ENCODE assay signal across 8 cellular contexts in genomic region chr16:53099318-53100130, GRCh38. TPM values are rescaled to one million over a fixed set of nuclear protein-coding genes. Genes with fewer than 3 reads are reported as not detected.
DNase-seq lines count a peak whose midpoint lies in the region; ATAC-seq and TF ChIP-seq lines count a peak whose summit lies in the region.

No MANE protein-coding gene starts in this region.

- 9% methylated on average over 26 of the region's 26 CpGs for WGBS in liver

- H3K9me3 ChIP-seq in liver (ENCODE audit: control insufficient read depth in 4 of 4, low read length in 3 of 4): no peaks in the 10 kb centered on the region

- intact Hi-C loops in dorsolateral prefrontal cortex (cut with DNase I): loop anchor here (1.0 to 2.0 kb wide), 3 partner anchors 8 to 45 kb away; partner anchors contain the start of gene CHD9 (in 1 of the 2)

- H3K36me3 ChIP-seq in liver (ENCODE audit: control insufficient read depth in 4 of 4, insufficient read depth in 3 of 4, low read depth in 1 of 4, low read length in 3 of 4): no peaks in the 10 kb centered on the region

- H3K27me3 ChIP-seq in dorsolateral prefrontal cortex: no peaks in the 10 kb centered on the region
- H3K27me3 ChIP-seq in liver (ENCODE audit: control insufficient read depth in 4 of 4, insufficient read depth in 4 of 4, low read length in 3 of 4): no peaks in the 10 kb centered on the region

- H3K27ac ChIP-seq in dorsolateral prefrontal cortex: peak overlapping the region; percentile 68 to 98 (median 93)
- H3K27ac ChIP-seq in liver (ENCODE audit: low read depth in 1 of 2, low read length in 2 of 2): peak overlapping the region; percentile 96 to 97

- peak; percentile 33 to 59 for TF ChIP-seq RAD21 in liver (IDR thresholded peaks at IDR 0.05)

- peak overlapping the region; percentile 73 to 78 for H3K9ac ChIP-seq in liver (ENCODE audit: low read depth in 1 of 2, low read length in 2 of 2)

- ATAC-seq in GM19043 (IDR thresholded peaks at IDR 0.05; ENCODE audit: low read depth, unreplicated experiment) (peak; percentile 41), HG03354 (IDR thresholded peaks at IDR 0.05; ENCODE audit: poor library complexity, severe bottlenecking, unreplicated experiment) (peak; percentile 69)

- peaks cover 3 to 19% (median 13%) of the 10 kb centered on the region in 4 donors for H3K4me1 ChIP-seq in liver (ENCODE audit: control insufficient read depth in 4 of 4, insufficient read depth in 4 of 4, low read length in 3 of 4)

- TF ChIP-seq CTCF in AG09309 (IDR thresholded peaks at IDR 0.05; ENCODE audit: control insufficient read depth, insufficient read depth, low read depth, low read length, missing control alignments) (no peak), dorsolateral prefrontal cortex (IDR thresholded peaks at IDR 0.05 in 54 of 56, conservative IDR thresholded peaks at IDR 0.05 in 2 of 56; ENCODE audit: low read depth in 1 of 56, partially characterized antibody in 56 of 56) (peak in 16 of 56 donors; percentile 0 to 38 (median 20)), liver (IDR thresholded peaks at IDR 0.05; ENCODE audit: low read depth, low read length, missing input control) (no peak)

- H3K4me3 ChIP-seq in AG09309 (ENCODE audit: control insufficient read depth, low read depth, low read length) (peak overlapping the region; percentile 33), dorsolateral prefrontal cortex (peak overlapping the region; percentile 22 to 71 (median 51)), liver (ENCODE audit: low read depth in 1 of 3, low read length in 3 of 3) (peak overlapping the region; percentile 39 to 57 (median 50))

- DNase-seq in AG09309 (ENCODE audit: low read depth) (no peak), NCI-H460 (ENCODE audit: extremely low read depth, low read depth) (peak; percentile 34), dorsolateral prefrontal cortex (peak; percentile 70 to 94 (median 89))
- DNase-seq in activated CD4-positive, alpha-beta T cell treated with anti-CD3 and anti-CD28 coated beads, Interleukin-2, amount 50 U/mL, for 24 hours (ENCODE audit: low read depth in 1 of 2, low spot score in 1 of 2): peak; percentile 16 to 40
- DNase-seq in stimulated activated CD4-positive, alpha-beta T cell treated with anti-CD3 and anti-CD28 coated beads, Interleukin-4, amount 100 ng/mL, for 1 hour: peak; percentile 42

TF ChIP-seq in liver, 16 proteins besides CTCF, POLR2A, EP300 and RAD21:
- TF ChIP-seq GABPA (IDR thresholded peaks at IDR 0.05 in 1 of 2, conservative IDR thresholded peaks at IDR 0.05 in 1 of 2) (no peak), HNF4A (conservative IDR thresholded peaks at IDR 0.05) (peak; percentile 57 to 71), JUND (IDR thresholded peaks at IDR 0.05) (peak; percentile 79 to 91), FOXA2 (IDR thresholded peaks at IDR 0.05) (no peak), NR2F2 (IDR thresholded peaks at IDR 0.05) (peak; percentile 70), TAF1 (conservative IDR thresholded peaks at IDR 0.05) (no peak), MAX (IDR thresholded peaks at IDR 0.05) (peak; percentile 81), ATF3 (IDR thresholded peaks at IDR 0.05) (peak; percentile 48), EGR1 (IDR thresholded peaks at IDR 0.05; ENCODE audit: low read depth in 2 of 2) (peak; percentile 62 to 91), ZBTB33 (IDR thresholded peaks at IDR 0.05) (peak; percentile 23), REST (IDR thresholded peaks at IDR 0.05) (peak; percentile 58), HNF4G (IDR thresholded peaks at IDR 0.05) (no peak), FOXA1 (IDR thresholded peaks at IDR 0.05) (peak; percentile 25), YY1 (IDR thresholded peaks at IDR 0.05) (peak; percentile 87), SP1 (IDR thresholded peaks at IDR 0.05) (peak; percentile 75), RXRA (IDR thresholded peaks at IDR 0.05) (peak; percentile 73 to 76)

RNA-seq across cellular contexts. Expression of gene CHD9, which starts 44.7 kb away (rescaled TPM):
- total RNA-seq in NCI-H460 (2014; rRNA removed; shearing (Covaris generic)): 31.3 and 38.8 TPM in 2 replicates
- polyA plus RNA-seq in NCI-H460 (2014; cell fraction: nucleus; rRNA removed): 8.6 and 26.4 TPM in 2 replicates
- 100 to 1,000 TPM; 104 to 179 (median 138) TPM for total RNA-seq in dorsolateral prefrontal cortex
- total RNA-seq in liver: 10 to 100 TPM; 31.6 to 46.6 TPM
- polyA plus RNA-seq in liver: 10 to 100 TPM in 1 of 2 donors, 1 to 10 TPM in 1; 6.2 to 33.4 TPM

RNA-seq across cellular contexts. Expression of gene CHD9NB, which starts 46.8 kb away (rescaled TPM):
- 0.57 and 0.84 TPM in 2 replicates for total RNA-seq in NCI-H460 (2014; rRNA removed; shearing (Covaris generic))
- polyA plus RNA-seq in NCI-H460 (2014; cell fraction: nucleus; rRNA removed): 0.38 TPM in 1 of 2 replicates, not detected in the other
- total RNA-seq in dorsolateral prefrontal cortex (1 to 10 TPM in 6 of 120 experiments, under 1 TPM in 41, not detected in 73; 0.26 to 2.4 (median 0.57) TPM), liver (under 1 TPM; 0.05 to 0.42 TPM)
- under 1 TPM in 1 of 2 donors, not detected in 1; 0.18 TPM for polyA plus RNA-seq in liver
